9 cellular contexts compared by ENCODE assay signal in genomic region chr1:1069711-1070676, GRCh38. TPM values are rescaled to one million over a fixed set of nuclear protein-coding genes. Genes with fewer than 3 reads are reported as not detected.
A peak's percentile ranks its signal among the peaks of the same experiment; 100 is the strongest.
DNase-seq lines count a peak whose midpoint lies in the region; ATAC-seq and TF ChIP-seq lines count a peak whose summit lies in the region.
"Had no signal": no experiment of that assay in that cellular context is flagged by ENCODE, and none has a peak within 500 bp of the region (broad histone marks: within the 10 kb centered on the region; RNA-seq: fewer than 3 reads in every experiment).

No MANE protein-coding gene starts in this region.

- no peaks in the 10 kb centered on the region for H3K9me2 ChIP-seq in hepatocyte (replicated peaks; ENCODE audit: insufficient read depth)

- no peak for TF ChIP-seq POLR2A in testis (IDR thresholded peaks at IDR 0.05)

- H3K27me3 ChIP-seq in hepatocyte, result no peaks in the 10 kb centered on the region
- no peaks in the 10 kb centered on the region for H3K27me3 ChIP-seq in testis

- H3K9me3 ChIP-seq in hepatocyte (ENCODE audit: low read depth) (no peaks in the 10 kb centered on the region), testis (no peaks in the 10 kb centered on the region)

- H3K4me3 Mint-ChIP-seq in activated T-cell treated with anti-CD3 and anti-CD28 coated beads, Interleukin-2, amount 50 U/mL, for 4 hours, result peak overlapping the region; percentile 48

- peak overlapping the region; percentile 49 for H2AFZ ChIP-seq in hepatocyte

- peak in 1 of 2 donors; percentile 15 for ATAC-seq in activated T-cell treated with anti-CD3 and anti-CD28 coated beads, Interleukin-2, amount 50 U/mL, for 4 hours

- peaks cover 5% of the 10 kb centered on the region for H3K4me1 ChIP-seq in hepatocyte (ENCODE audit: insufficient read depth)
- H3K4me1 ChIP-seq in testis, result peaks cover 10% of the 10 kb centered on the region

- H3K4me2 ChIP-seq in hepatocyte, result peak overlapping the region; percentile 76

- H4K20me1 ChIP-seq in hepatocyte (ENCODE audit: insufficient read depth, poor library complexity, severe bottlenecking), result no peaks in the 10 kb centered on the region

- CTCF ChIA-PET in RWPE1 (lab: Yijun Ruan, JAX), result interaction anchor here (0.6 to 3.0 kb wide), 2 partner anchors 9 to 68 kb away, joined by 3 to 11 read pairs; no protein-coding TSS in a partner anchor

- H3K27me3 Mint-ChIP-seq in activated T-cell treated with anti-CD3 and anti-CD28 coated beads, Interleukin-2, amount 50 U/mL, for 4 hours (ENCODE audit: low read depth), result peaks cover 13% of the 10 kb centered on the region

- H3K27ac ChIP-seq in RWPE1 (peak overlapping the region; percentile 68), hepatocyte (no peak overlapping the region), testis (no peak overlapping the region)

- no peak for DNase-seq in activated T-cell treated with anti-CD3 and anti-CD28 coated beads, Interleukin-2, amount 50 U/mL, for 4 hours
- DNase-seq in activated T-cell treated with anti-CD3 and anti-CD28 coated beads for 4 hours (no peak), RWPE1 (ENCODE audit: low spot score) (no peak), hepatocyte (ENCODE audit: low spot score) (no peak), testis (no peak), foreskin melanocyte (no peak), NCI-H1930 (lab: John Stamatoyannopoulos, UW) (no peak)
- no peak for DNase-seq in stimulated activated CD4-positive, alpha-beta T cell treated with anti-CD3 and anti-CD28 coated beads, Interleukin-4, amount 100 ng/mL, for 1 hour

- no peak for TF ChIP-seq CTCF in RWPE1 (conservative IDR thresholded peaks at IDR 0.05; ENCODE audit: low read depth)
- TF ChIP-seq CTCF in hepatocyte (IDR thresholded peaks at IDR 0.05; ENCODE audit: poor library complexity), result no peak
- no peak for TF ChIP-seq CTCF in testis (IDR thresholded peaks at IDR 0.05)

- H3K36me3 Mint-ChIP-seq in activated T-cell treated with anti-CD3 and anti-CD28 coated beads, Interleukin-2, amount 50 U/mL, for 4 hours (ENCODE audit: insufficient read depth), result no peaks in the 10 kb centered on the region

- no peaks in the 10 kb centered on the region for H3K79me2 ChIP-seq in hepatocyte

- H3K36me3 ChIP-seq in hepatocyte (replicated peaks; ENCODE audit: insufficient read depth, low read depth) (no peaks in the 10 kb centered on the region), testis (ENCODE audit: low read depth, missing control alignments) (no peaks in the 10 kb centered on the region)

- peaks cover 13% of the 10 kb centered on the region for H3K4me1 Mint-ChIP-seq in activated T-cell treated with anti-CD3 and anti-CD28 coated beads, Interleukin-2, amount 50 U/mL, for 4 hours (ENCODE audit: low read depth)

- H3K4me3 ChIP-seq in hepatocyte (no peak overlapping the region), testis (peak overlapping the region; percentile 45 to 66)

- H3K9me3 Mint-ChIP-seq in activated T-cell treated with anti-CD3 and anti-CD28 coated beads, Interleukin-2, amount 50 U/mL, for 4 hours, result no peaks in the 10 kb centered on the region

- POLR2A ChIA-PET in RWPE1 (lab: Yijun Ruan, JAX; ENCODE audit: low non-redundant PET), result interaction anchor here (0.6 to 0.7 kb wide), 2 partner anchors 159 to 181 kb away, joined by 3 to 5 read pairs; no protein-coding TSS in a partner anchor

- WGBS in hepatocyte (ENCODE audit: low lambda C conversion rate, missing lambda C conversion rate), result 71% methylated on average over 39 of the region's 40 CpGs
- WGBS in testis, 2 donors, result 55 to 71% methylated on average over 11 to 36 of the region's 40 CpGs

- intact Hi-C loops in testis (cut with DNase I; ENCODE audit: low total_unique reads), result loop anchor here (10.0 kb wide), 1 partner anchor 65 kb away; the partner anchor contains the start of gene HES4

RNA-seq across cellular contexts. Expression of gene RNF223, which starts 4.1 kb away (rescaled TPM):
- under 1 TPM in 1 of 3 donors, not detected in 2; 0.16 TPM for total RNA-seq in activated T-cell treated with anti-CD3 and anti-CD28 coated beads, Interleukin-2, amount 50 U/mL, for 4 hours
- total RNA-seq in hepatocyte, result 0.08 and 0.43 TPM in 2 replicates
- 0.88 and 2.6 TPM in 2 replicates for polyA plus RNA-seq in hepatocyte
- total RNA-seq in testis, result under 1 TPM; 0.19 to 0.31 TPM
- not detected for polyA plus RNA-seq in testis (ENCODE audit: insufficient read depth, low read depth, low replicate concordance)
- total RNA-seq: activated CD8-positive, alpha-beta memory T cell treated with anti-CD3 and anti-CD28 coated beads for 36 hours had no signal

RNA-seq across cellular contexts. Expression of gene C1orf159, which starts 45.9 kb away (rescaled TPM):
- total RNA-seq in activated T-cell treated with anti-CD3 and anti-CD28 coated beads, Interleukin-2, amount 50 U/mL, for 4 hours, result 10 to 100 TPM; 22.3 to 27.6 (median 26.8) TPM
- total RNA-seq in hepatocyte (7.1 and 9.2 TPM in 2 replicates), testis (10 to 100 TPM; 50.7 to 68.3 TPM)
- polyA plus RNA-seq in hepatocyte (21.7 and 25.1 TPM in 2 replicates), testis (ENCODE audit: insufficient read depth, low read depth, low replicate concordance) (40.7 TPM)

RNA-seq across cellular contexts. Expression of gene AGRN, which starts 50.1 kb away (rescaled TPM):
- total RNA-seq in activated T-cell treated with anti-CD3 and anti-CD28 coated beads, Interleukin-2, amount 50 U/mL, for 4 hours, result 10 to 100 TPM; 12.0 to 18.0 (median 15.2) TPM
- total RNA-seq in hepatocyte (51.8 and 81.8 TPM in 2 replicates), testis (100 to 1,000 TPM in 1 of 2 donors, 10 to 100 TPM in 1; 99.4 to 108 TPM)
- polyA plus RNA-seq in hepatocyte (53.3 and 61.2 TPM in 2 replicates), testis (ENCODE audit: insufficient read depth, low read depth, low replicate concordance) (48.9 TPM)

RNA-seq across cellular contexts. Expression of gene ISG15, which starts 56.7 kb away (rescaled TPM):
- 10 to 100 TPM; 22.3 to 23.7 (median 22.9) TPM for total RNA-seq in activated T-cell treated with anti-CD3 and anti-CD28 coated beads, Interleukin-2, amount 50 U/mL, for 4 hours
- total RNA-seq in hepatocyte, result 62.3 and 86.0 TPM in 2 replicates
- polyA plus RNA-seq in hepatocyte, result 88.5 and 89.6 TPM in 2 replicates
- 10 to 100 TPM; 22.8 to 24.0 TPM for total RNA-seq in testis
- 16.6 TPM for polyA plus RNA-seq in testis (ENCODE audit: insufficient read depth, low read depth, low replicate concordance)
